ENCODE assay signal across 2 cellular contexts in the genomic region with DNA sequence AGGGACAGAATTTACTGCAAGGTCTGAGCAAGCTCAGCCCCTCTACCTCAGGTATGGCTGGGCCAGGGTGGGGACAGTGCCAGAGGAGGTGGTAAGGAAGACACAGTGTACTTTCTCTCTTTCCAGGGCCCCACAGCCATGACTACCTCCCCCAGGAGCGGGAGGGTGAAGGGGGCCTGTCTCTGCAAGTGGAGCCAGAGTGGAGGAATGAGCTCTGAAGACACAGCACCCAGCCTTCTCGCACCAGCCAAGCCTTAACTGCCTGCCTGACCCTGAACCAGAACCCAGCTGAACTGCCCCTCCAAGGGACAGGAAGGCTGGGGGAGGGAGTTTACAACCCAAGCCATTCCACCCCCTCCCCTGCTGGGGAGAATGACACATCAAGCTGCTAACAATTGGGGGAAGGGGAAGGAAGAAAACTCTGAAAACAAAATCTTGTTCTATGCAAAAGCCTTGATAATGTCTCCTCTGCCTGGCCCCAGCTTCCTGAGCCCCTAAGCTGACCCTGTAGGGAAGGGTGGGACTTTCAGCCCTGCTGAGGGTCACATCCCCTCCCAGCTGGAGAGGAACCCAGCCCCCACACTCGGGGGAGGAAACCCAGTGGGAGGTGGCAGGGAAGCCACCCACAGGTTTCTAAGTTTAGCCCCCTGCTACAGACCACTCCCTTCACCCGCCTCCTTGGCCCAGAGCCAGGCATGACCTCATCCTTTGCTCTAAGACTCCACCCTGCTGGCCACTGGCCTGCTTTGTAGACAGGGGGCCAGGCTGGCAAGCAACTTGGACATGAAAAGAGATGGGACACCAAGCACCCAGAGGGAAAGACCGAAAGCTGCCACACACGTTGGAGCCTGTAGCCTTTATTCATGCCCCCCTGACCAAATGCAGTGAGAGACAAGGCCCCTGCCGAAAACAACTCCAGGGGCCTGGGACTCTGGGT.
TF ChIP-seq lines count a peak whose summit lies in the region.

No MANE protein-coding gene starts in this region.

TF ChIP-seq in GM12891, 5 proteins besides CTCF, POLR2A, EP300 and RAD21:
- TF ChIP-seq SPI1 (IDR thresholded peaks at IDR 0.05; ENCODE audit: low read depth, low read length) (peak; percentile 50), TAF1 (IDR thresholded peaks at IDR 0.05; ENCODE audit: low read depth, low read length) (no peak), POU2F2 (IDR thresholded peaks at IDR 0.05; ENCODE audit: low read depth, low read length) (peak; percentile 76; the same call in 1 of the 2 replicates)

TF ChIP-seq in HepG2, 621 proteins besides CTCF, POLR2A, EP300 and RAD21 (continues in another document):
- TF ChIP-seq NR2F6 (IDR thresholded peaks at IDR 0.05) (peak; percentile 38; the same call in 1 of the 2 replicates), NR2F6 (CRISPR knock-in tag; IDR thresholded peaks at IDR 0.05) (0 out of 2 replicates have a peak, but pooled peaks have one; percentile 32), NFIC (IDR thresholded peaks at IDR 0.05; ENCODE audit: low read length) (peak; percentile 83), IRF9 (CRISPR knock-in tag; IDR thresholded peaks at IDR 0.05; ENCODE audit: borderline replicate concordance) (no peak), ZNF160 (CRISPR knock-in tag; IDR thresholded peaks at IDR 0.05) (no peak; the same call in 1 of the 2 replicates), MED8 (CRISPR knock-in tag; IDR thresholded peaks at IDR 0.05; ENCODE audit: insufficient replicate concordance) (no peak), FOXO4 (CRISPR knock-in tag; conservative IDR thresholded peaks at IDR 0.05) (0 out of 2 replicates have a peak, but pooled peaks have one; percentile 24), GLMP (CRISPR knock-in tag; IDR thresholded peaks at IDR 0.05; ENCODE audit: borderline replicate concordance) (no peak), PAF1 (CRISPR knock-in tag; IDR thresholded peaks at IDR 0.05) (peak; percentile 80; the same call in 1 of the 2 replicates), PRMT3 (CRISPR knock-in tag; IDR thresholded peaks at IDR 0.05; ENCODE audit: borderline replicate concordance, low read depth) (no peak), MED13 (CRISPR knock-in tag; IDR thresholded peaks at IDR 0.05) (no peak), NAIF1 (CRISPR knock-in tag; IDR thresholded peaks at IDR 0.05; ENCODE audit: borderline replicate concordance) (no peak), ZNF350 (CRISPR knock-in tag; IDR thresholded peaks at IDR 0.05; ENCODE audit: borderline replicate concordance, low read depth) (peak; percentile 39; the same call in 1 of the 2 replicates), CHD2 (IDR thresholded peaks at IDR 0.05; ENCODE audit: low read depth, low read length) (no peak), LCORL (IDR thresholded peaks at IDR 0.05) (peak; percentile 67; the same call in 1 of the 2 replicates), LCORL (CRISPR knock-in tag; IDR thresholded peaks at IDR 0.05) (peak; percentile 74), KLF9 (CRISPR knock-in tag; IDR thresholded peaks at IDR 0.05; ENCODE audit: low read depth) (0 out of 2 replicates have a peak, but pooled peaks have one; percentile 18), ZFX (CRISPR knock-in tag; IDR thresholded peaks at IDR 0.05; ENCODE audit: low read depth) (peak; percentile 5; the same call in 1 of the 2 replicates), MED1 (CRISPR knock-in tag; IDR thresholded peaks at IDR 0.05) (peak; percentile 38; the same call in 1 of the 2 replicates), ZNF607 (CRISPR knock-in tag; IDR thresholded peaks at IDR 0.05; ENCODE audit: borderline replicate concordance) (peak; percentile 64; the same call in 1 of the 2 replicates), EED (CRISPR knock-in tag; IDR thresholded peaks at IDR 0.05) (no peak), MZF1 (CRISPR knock-in tag; IDR thresholded peaks at IDR 0.05; ENCODE audit: borderline replicate concordance) (peak; percentile 24; the same call in 1 of the 2 replicates), SNAPC5 (CRISPR knock-in tag; IDR thresholded peaks at IDR 0.05; ENCODE audit: borderline replicate concordance) (no peak), ZNF451 (CRISPR knock-in tag; IDR thresholded peaks at IDR 0.05) (no peak), FOXK1 (CRISPR knock-in tag; IDR thresholded peaks at IDR 0.05; ENCODE audit: borderline replicate concordance, low read depth) (no peak; the same call in 1 of the 2 replicates), NR1H2 (CRISPR knock-in tag; IDR thresholded peaks at IDR 0.05; ENCODE audit: borderline replicate concordance, low read depth) (no peak)
- TF ChIP-seq, protein P1, sequence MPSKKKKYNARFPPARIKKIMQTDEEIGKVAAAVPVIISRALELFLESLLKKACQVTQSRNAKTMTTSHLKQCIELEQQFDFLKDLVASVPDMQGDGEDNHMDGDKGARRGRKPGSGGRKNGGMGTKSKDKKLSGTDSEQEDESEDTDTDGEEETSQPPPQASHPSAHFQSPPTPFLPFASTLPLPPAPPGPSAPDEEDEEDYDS (CRISPR knock-in tag; IDR thresholded peaks at IDR 0.05), result peak; percentile 25; the same call in 1 of the 2 replicates
- TF ChIP-seq, protein P2, sequence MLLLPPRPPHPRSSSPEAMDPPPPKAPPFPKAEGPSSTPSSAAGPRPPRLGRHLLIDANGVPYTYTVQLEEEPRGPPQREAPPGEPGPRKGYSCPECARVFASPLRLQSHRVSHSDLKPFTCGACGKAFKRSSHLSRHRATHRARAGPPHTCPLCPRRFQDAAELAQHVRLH (CRISPR knock-in tag; IDR thresholded peaks at IDR 0.05; ENCODE audit: borderline replicate concordance, low read depth), result peak; percentile 55; the same call in 1 of the 2 replicates
- TF ChIP-seq, protein P3, sequence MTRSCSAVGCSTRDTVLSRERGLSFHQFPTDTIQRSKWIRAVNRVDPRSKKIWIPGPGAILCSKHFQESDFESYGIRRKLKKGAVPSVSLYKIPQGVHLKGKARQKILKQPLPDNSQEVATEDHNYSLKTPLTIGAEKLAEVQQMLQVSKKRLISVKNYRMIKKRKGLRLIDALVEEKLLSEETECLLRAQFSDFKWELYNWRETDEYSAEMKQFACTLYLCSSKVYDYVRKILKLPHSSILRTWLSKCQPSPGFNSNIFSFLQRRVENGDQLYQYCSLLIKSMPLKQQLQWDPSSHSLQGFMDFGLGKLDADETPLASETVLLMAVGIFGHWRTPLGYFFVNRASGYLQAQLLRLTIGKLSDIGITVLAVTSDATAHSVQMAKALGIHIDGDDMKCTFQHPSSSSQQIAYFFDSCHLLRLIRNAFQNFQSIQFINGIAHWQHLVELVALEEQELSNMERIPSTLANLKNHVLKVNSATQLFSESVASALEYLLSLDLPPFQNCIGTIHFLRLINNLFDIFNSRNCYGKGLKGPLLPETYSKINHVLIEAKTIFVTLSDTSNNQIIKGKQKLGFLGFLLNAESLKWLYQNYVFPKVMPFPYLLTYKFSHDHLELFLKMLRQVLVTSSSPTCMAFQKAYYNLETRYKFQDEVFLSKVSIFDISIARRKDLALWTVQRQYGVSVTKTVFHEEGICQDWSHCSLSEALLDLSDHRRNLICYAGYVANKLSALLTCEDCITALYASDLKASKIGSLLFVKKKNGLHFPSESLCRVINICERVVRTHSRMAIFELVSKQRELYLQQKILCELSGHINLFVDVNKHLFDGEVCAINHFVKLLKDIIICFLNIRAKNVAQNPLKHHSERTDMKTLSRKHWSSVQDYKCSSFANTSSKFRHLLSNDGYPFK (CRISPR knock-in tag; IDR thresholded peaks at IDR 0.05; ENCODE audit: borderline replicate concordance), result 0 out of 2 replicates have a peak, but pooled peaks have one; percentile 18
- TF ChIP-seq, protein P4, sequence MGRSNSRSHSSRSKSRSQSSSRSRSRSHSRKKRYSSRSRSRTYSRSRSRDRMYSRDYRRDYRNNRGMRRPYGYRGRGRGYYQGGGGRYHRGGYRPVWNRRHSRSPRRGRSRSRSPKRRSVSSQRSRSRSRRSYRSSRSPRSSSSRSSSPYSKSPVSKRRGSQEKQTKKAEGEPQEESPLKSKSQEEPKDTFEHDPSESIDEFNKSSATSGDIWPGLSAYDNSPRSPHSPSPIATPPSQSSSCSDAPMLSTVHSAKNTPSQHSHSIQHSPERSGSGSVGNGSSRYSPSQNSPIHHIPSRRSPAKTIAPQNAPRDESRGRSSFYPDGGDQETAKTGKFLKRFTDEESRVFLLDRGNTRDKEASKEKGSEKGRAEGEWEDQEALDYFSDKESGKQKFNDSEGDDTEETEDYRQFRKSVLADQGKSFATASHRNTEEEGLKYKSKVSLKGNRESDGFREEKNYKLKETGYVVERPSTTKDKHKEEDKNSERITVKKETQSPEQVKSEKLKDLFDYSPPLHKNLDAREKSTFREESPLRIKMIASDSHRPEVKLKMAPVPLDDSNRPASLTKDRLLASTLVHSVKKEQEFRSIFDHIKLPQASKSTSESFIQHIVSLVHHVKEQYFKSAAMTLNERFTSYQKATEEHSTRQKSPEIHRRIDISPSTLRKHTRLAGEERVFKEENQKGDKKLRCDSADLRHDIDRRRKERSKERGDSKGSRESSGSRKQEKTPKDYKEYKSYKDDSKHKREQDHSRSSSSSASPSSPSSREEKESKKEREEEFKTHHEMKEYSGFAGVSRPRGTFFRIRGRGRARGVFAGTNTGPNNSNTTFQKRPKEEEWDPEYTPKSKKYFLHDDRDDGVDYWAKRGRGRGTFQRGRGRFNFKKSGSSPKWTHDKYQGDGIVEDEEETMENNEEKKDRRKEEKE (IDR thresholded peaks at IDR 0.05), result no peak
- TF ChIP-seq, protein P5, sequence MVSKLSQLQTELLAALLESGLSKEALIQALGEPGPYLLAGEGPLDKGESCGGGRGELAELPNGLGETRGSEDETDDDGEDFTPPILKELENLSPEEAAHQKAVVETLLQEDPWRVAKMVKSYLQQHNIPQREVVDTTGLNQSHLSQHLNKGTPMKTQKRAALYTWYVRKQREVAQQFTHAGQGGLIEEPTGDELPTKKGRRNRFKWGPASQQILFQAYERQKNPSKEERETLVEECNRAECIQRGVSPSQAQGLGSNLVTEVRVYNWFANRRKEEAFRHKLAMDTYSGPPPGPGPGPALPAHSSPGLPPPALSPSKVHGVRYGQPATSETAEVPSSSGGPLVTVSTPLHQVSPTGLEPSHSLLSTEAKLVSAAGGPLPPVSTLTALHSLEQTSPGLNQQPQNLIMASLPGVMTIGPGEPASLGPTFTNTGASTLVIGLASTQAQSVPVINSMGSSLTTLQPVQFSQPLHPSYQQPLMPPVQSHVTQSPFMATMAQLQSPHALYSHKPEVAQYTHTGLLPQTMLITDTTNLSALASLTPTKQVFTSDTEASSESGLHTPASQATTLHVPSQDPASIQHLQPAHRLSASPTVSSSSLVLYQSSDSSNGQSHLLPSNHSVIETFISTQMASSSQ (IDR thresholded peaks at IDR 0.05; ENCODE audit: low read depth), result 0 out of 2 replicates have a peak, but pooled peaks have one; percentile 20
- TF ChIP-seq, protein P5 (CRISPR knock-in tag; IDR thresholded peaks at IDR 0.05; ENCODE audit: borderline replicate concordance), result no peak
